Comparison of ENCODE assay signal across 10 cellular contexts in genomic region chr17:81480140-81480917, GRCh38. TPM values are rescaled to one million over a fixed set of nuclear protein-coding genes. Genes with fewer than 3 reads are reported as not detected.
DNase-seq lines count a peak whose midpoint lies in the region; ATAC-seq and TF ChIP-seq lines count a peak whose summit lies in the region.
"Had no signal": no experiment of that assay in that cellular context is flagged by ENCODE, and none has a peak within 500 bp of the region (broad histone marks: within the 10 kb centered on the region; RNA-seq: fewer than 3 reads in every experiment).

No MANE protein-coding gene starts in this region.

- H3K27ac ChIP-seq in neuronal stem cell (replicated peaks; ENCODE audit: low read length), result no peak overlapping the region
- H3K27ac ChIP-seq: suprapubic skin had no signal

- H2AK5ac ChIP-seq in neuronal stem cell (ENCODE audit: low read depth, low read length), result peak overlapping the region; percentile 5

- H2BK5ac ChIP-seq in neuronal stem cell (ENCODE audit: low read length), result peak overlapping the region; percentile 1

- no peak for ATAC-seq in HG02642 (IDR thresholded peaks at IDR 0.05; ENCODE audit: poor library complexity, unreplicated experiment)
- no peak for ATAC-seq in HG03196 (IDR thresholded peaks at IDR 0.05; ENCODE audit: unreplicated experiment)
- no peak for ATAC-seq in GM18867 (IDR thresholded peaks at IDR 0.05; ENCODE audit: unreplicated experiment)

- H3K4ac ChIP-seq in neuronal stem cell (ENCODE audit: low read length), result no peak overlapping the region

- H4K8ac ChIP-seq in neuronal stem cell (ENCODE audit: low read depth, low read length), result peak overlapping the region; percentile 55

- no peak overlapping the region for H2BK120ac ChIP-seq in neuronal stem cell (ENCODE audit: low read depth, low read length)

- no peak overlapping the region for H3K9ac ChIP-seq in neuronal stem cell (ENCODE audit: low read depth, low read length, poor library complexity)

- DNase-seq in Caki2 (ENCODE audit: low read depth) (peak; percentile 51), NCI-H2196 treated with DMSO at 0.1 percent for 48 hours (lab: John Stamatoyannopoulos, UW; ENCODE audit: unreplicated experiment) (peak; percentile 36), epithelial cell of proximal tubule (ENCODE audit: low read depth) (no peak), neuronal stem cell (ENCODE audit: low spot score) (no peak), NCI-H1417 treated with DMSO at 0.1 percent for 48 hours (lab: John Stamatoyannopoulos, UW) (no peak)
- DNase-seq: kidney had no signal

- H2BK12ac ChIP-seq in neuronal stem cell (ENCODE audit: low read length), result no peak overlapping the region

- WGBS in neuronal stem cell (ENCODE audit: extremely low coverage in 2 of 2, insufficient read length in 2 of 2, insufficient replicate concordance in 1 of 2), 2 donors, result no CpG with 5 or more reads among the region's 18 CpGs

- H3K4me3 ChIP-seq in epithelial cell of proximal tubule (ENCODE audit: low read depth, low read length) (no peak overlapping the region), neuronal stem cell (ENCODE audit: low read length in 2 of 2) (peak overlapping the region in 1 of 2 donors; percentile 42)

- no peak overlapping the region for H2AFZ ChIP-seq in neuronal stem cell (ENCODE audit: low read length)

- H3K27me3 ChIP-seq in neuronal stem cell (ENCODE audit: control insufficient read depth in 3 of 3, insufficient read depth in 3 of 3, low read depth in 1 of 3, low read length in 3 of 3), result peaks cover 0 to 26% (median 0%) of the 10 kb centered on the region in 3 experiments
- H3K27me3 ChIP-seq: suprapubic skin had no signal

- peak overlapping the region; percentile 77 for H2BK15ac ChIP-seq in neuronal stem cell (ENCODE audit: low read length)

- peaks cover 0 to 4% of the 10 kb centered on the region in 2 donors for H3K9me3 ChIP-seq in neuronal stem cell (replicated peaks in 1 of 2; ENCODE audit: control insufficient read depth in 2 of 2, insufficient read depth in 1 of 2, low read depth in 1 of 2, low read length in 2 of 2)
- H3K9me3 ChIP-seq: suprapubic skin had no signal

- no peaks in the 10 kb centered on the region for H3K79me1 ChIP-seq in neuronal stem cell (ENCODE audit: low read depth, low read length)

- H4K91ac ChIP-seq in neuronal stem cell (ENCODE audit: low read depth, low read length, poor library complexity), result no peak overlapping the region

- H3K4me2 ChIP-seq in neuronal stem cell (ENCODE audit: insufficient read depth, low read length, poor library complexity, severe bottlenecking), result no peak overlapping the region

- in situ Hi-C loops in Caki2 (cut with HindIII; ENCODE audit: low pct_unique_long_range_greater_than_20kb, low sequenced_read_pairs), result no loop called here

- peaks cover 18 to 73% of the 10 kb centered on the region in 2 donors for H3K4me1 ChIP-seq in neuronal stem cell (ENCODE audit: control insufficient read depth in 2 of 2, insufficient read depth in 1 of 2, low read depth in 1 of 2, low read length in 2 of 2)

- no peaks in the 10 kb centered on the region for H3K36me3 ChIP-seq in neuronal stem cell (replicated peaks in 1 of 2; ENCODE audit: control insufficient read depth in 2 of 2, insufficient read depth in 2 of 2, low read length in 2 of 2)
- H3K36me3 ChIP-seq: suprapubic skin had no signal

- TF ChIP-seq CTCF in epithelial cell of proximal tubule (conservative IDR thresholded peaks at IDR 0.05; ENCODE audit: low read depth, low read length), result peak; percentile 15

- H3K18ac ChIP-seq in neuronal stem cell (ENCODE audit: low read length), result no peak overlapping the region

- no peak overlapping the region for H3K14ac ChIP-seq in neuronal stem cell (ENCODE audit: low read length)

- no peak overlapping the region for H3K23ac ChIP-seq in neuronal stem cell (ENCODE audit: low read depth, low read length, poor library complexity)

RNA-seq across cellular contexts. Expression of gene ACTG1, which starts 32.3 kb away (rescaled TPM):
- 3,719 and 3,770 TPM in 2 replicates for total RNA-seq in Caki2 (2014; rRNA removed; shearing (Covaris generic); ENCODE audit: low replicate concordance)
- 8,322 and 8,951 TPM in 2 replicates for total RNA-seq in epithelial cell of proximal tubule
- polyA plus RNA-seq in neuronal stem cell (2013, experiment 1 of 2), result 5,937 TPM
- 5,622 TPM for polyA plus RNA-seq in neuronal stem cell (2013, experiment 2 of 2)

RNA-seq across cellular contexts. Expression of gene FSCN2, which starts 47.8 kb away (rescaled TPM):
- 0.37 and 1.6 TPM in 2 replicates for total RNA-seq in Caki2 (2014; rRNA removed; shearing (Covaris generic); ENCODE audit: low replicate concordance)
- total RNA-seq in epithelial cell of proximal tubule, result 0.51 TPM in 1 of 2 replicates, not detected in the other
- 0.20 TPM for polyA plus RNA-seq in neuronal stem cell (2013, experiment 1 of 2)
- 0.25 TPM for polyA plus RNA-seq in neuronal stem cell (2013, experiment 2 of 2)

Comparison
In these comparisons a context has a peak if more than half of its experiments do, and no peak if none do; other contexts are left out.
1. DNase-seq: peak in Caki2 (single experiment) and NCI-H2196 treated with DMSO at 0.1 percent for 48 hours (single experiment); none in epithelial cell of proximal tubule (single experiment), neuronal stem cell (single experiment) and NCI-H1417 treated with DMSO at 0.1 percent for 48 hours (single experiment).